In the genomic region with DNA sequence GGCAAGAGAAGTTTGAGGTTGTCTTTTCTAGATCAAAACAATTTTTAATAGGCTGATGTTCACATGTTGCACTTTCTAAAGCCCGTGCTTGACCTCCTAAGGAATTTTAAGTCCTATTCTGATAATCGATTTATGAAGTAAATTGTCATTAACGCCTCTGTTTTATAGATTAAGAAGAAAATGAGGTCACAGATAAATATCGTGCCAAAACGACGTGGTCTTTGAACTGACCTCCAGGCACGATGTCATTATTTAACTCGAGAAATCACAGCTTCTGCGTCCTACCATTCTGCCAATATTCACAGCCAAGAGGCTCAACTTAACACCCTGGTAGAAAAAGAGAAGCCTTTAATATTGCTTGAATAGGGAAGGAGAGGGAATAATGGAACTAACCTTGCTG, we compare ENCODE assay signal across 8 cellular contexts. TPM values are rescaled to one million over a fixed set of nuclear protein-coding genes. Genes with fewer than 3 reads are reported as not detected.
A peak's percentile ranks its signal among the peaks of the same experiment; 100 is the strongest.
DNase-seq lines count a peak whose midpoint lies in the region; ATAC-seq and TF ChIP-seq lines count a peak whose summit lies in the region.

No MANE protein-coding gene starts in this region.

- no peak for DNase-seq in AG04450 (ENCODE audit: low read depth, low spot score)
- DNase-seq in caudate nucleus (lab: John Stamatoyannopoulos, UW) = peak in 1 of 61 donors; percentile 1
- no peak for DNase-seq in GM19240 (ENCODE audit: insufficient read length, low spot score)
- no peak for DNase-seq in OCI-M1 (lab: John Stamatoyannopoulos, UW)

- POLR2A ChIA-PET in AG04450 (lab: Yijun Ruan, JAX) = interaction anchor here (0.6 to 2.6 kb wide), 6 partner anchors 13 to 490 kb away, joined by 3 to 16 read pairs (median 4); no protein-coding TSS in a partner anchor

- H3K27ac ChIP-seq in AG04450 (ENCODE audit: low read depth, low read length) (peak overlapping the region; percentile 86), HUES64 (ENCODE audit: low read depth, low read length) (peak overlapping the region; percentile 82), caudate nucleus (ENCODE audit: low read depth, low read length) (peak overlapping the region; percentile 91), muscle layer of duodenum (ENCODE audit: low read length) (peak overlapping the region; percentile 99)

- ATAC-seq in HG02798 (IDR thresholded peaks at IDR 0.05; ENCODE audit: poor library complexity, unreplicated experiment) (no peak), GM21529 (IDR thresholded peaks at IDR 0.05; ENCODE audit: unreplicated experiment) (no peak)

- CTCF ChIA-PET in AG04450 (lab: Charles Lee) = interaction anchor here (0.7 to 2.5 kb wide), 3 partner anchors 57 to 490 kb away, joined by 3 to 7 read pairs (median 5); no protein-coding TSS in a partner anchor

- H3K9ac ChIP-seq in HUES64 (ENCODE audit: low read depth, low read length) = peak overlapping the region; percentile 73

- H3K4me1 ChIP-seq in HUES64 (ENCODE audit: insufficient read depth, low read length) (peaks cover 42% of the 10 kb centered on the region), muscle layer of duodenum (ENCODE audit: control insufficient read depth in 1 of 2, insufficient read depth in 2 of 2, low read length in 2 of 2) (peaks cover 0 to 22% of the 10 kb centered on the region in 2 donors)

- H3K9me3 ChIP-seq in AG04450 (ENCODE audit: control insufficient read depth, insufficient read depth, low read length) = no peaks in the 10 kb centered on the region
- no peaks in the 10 kb centered on the region for H3K9me3 ChIP-seq in HUES64 (ENCODE audit: insufficient read depth, low read depth, low read length)
- H3K9me3 ChIP-seq in muscle layer of duodenum (ENCODE audit: control insufficient read depth in 1 of 2, low read length in 2 of 2) = no peaks in the 10 kb centered on the region

- TF ChIP-seq CTCF in AG04450 (IDR thresholded peaks at IDR 0.05; ENCODE audit: low read depth, low read length) = no peak

- WGBS in HUES64 = 19% methylated on average over 9 of the region's 9 CpGs

- no peaks in the 10 kb centered on the region for H3K36me3 ChIP-seq in HUES64 (ENCODE audit: insufficient read depth, low read length)
- H3K36me3 ChIP-seq in muscle layer of duodenum (ENCODE audit: control insufficient read depth in 1 of 2, insufficient read depth in 2 of 2, low read length in 2 of 2) = peaks cover 0 to 12% of the 10 kb centered on the region in 2 donors

- no peaks in the 10 kb centered on the region for H3K27me3 ChIP-seq in AG04450 (ENCODE audit: control insufficient read depth, insufficient read depth, low read length)
- no peaks in the 10 kb centered on the region for H3K27me3 ChIP-seq in HUES64 (ENCODE audit: insufficient read depth, low read length)
- no peaks in the 10 kb centered on the region for H3K27me3 ChIP-seq in muscle layer of duodenum (ENCODE audit: low read depth, low read length)

- peak overlapping the region; percentile 82 for H3K4me3 ChIP-seq in AG04450 (ENCODE audit: low read depth, low read length)
- H3K4me3 ChIP-seq in HUES64 (ENCODE audit: low read length) = peak overlapping the region; percentile 69
- peak overlapping the region; percentile 59 to 88 for H3K4me3 ChIP-seq in muscle layer of duodenum (ENCODE audit: low read depth in 1 of 2, low read length in 2 of 2)

RNA-seq across cellular contexts. Expression of gene EEA1, which starts 0.9 kb away (rescaled TPM):
- polyA plus RNA-seq in AG04450 (2011; rRNA removed) = 14.0 and 18.4 TPM in 2 replicates
- 15.2 and 39.3 TPM in 2 replicates for polyA minus RNA-seq in AG04450 (2011; rRNA and poly(A)+ RNA removed)
- 7.6 TPM for polyA plus RNA-seq in HUES64 (2013, experiment 1 of 2)
- polyA plus RNA-seq in HUES64 (2013, experiment 2 of 2) = 7.5 TPM
